Comparison of ENCODE assay signal across 24 cellular contexts in the genomic region with DNA sequence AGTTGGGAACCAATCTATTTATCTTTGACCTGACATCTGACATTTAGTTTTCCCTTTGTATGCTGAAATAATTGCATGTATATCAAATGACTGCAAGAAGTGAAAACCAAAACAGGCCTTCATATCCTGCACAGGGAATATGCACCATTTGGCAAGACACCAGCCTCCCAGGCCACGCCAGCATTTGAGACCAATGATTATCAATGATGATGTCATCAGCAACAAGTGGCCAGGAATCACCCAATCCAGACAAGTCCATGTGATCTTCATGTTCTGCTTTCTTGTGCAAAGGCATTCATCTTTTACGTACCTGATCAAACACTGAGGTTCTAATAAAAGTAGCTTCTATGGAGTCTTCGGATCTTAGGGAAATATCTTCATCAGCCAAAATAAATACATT.
DNase-seq lines count a peak whose midpoint lies in the region; ATAC-seq, FAIRE-seq and TF ChIP-seq lines count a peak whose summit lies in the region.
"Had no signal": no experiment of that assay in that cellular context is flagged by ENCODE, and none has a peak within 500 bp of the region (broad histone marks: within the 10 kb centered on the region; RNA-seq: fewer than 3 reads in every experiment).

No MANE protein-coding gene starts in this region.

- CTCF ChIA-PET in K562 (lab: Yijun Ruan, JAX; ENCODE audit: low intra/inter-chr PET ratio), result no interaction called here

- no peak for TF ChIP-seq RAD21 in K562 (CRISPR knock-in tag; conservative IDR thresholded peaks at IDR 0.05 in 1 of 2, IDR thresholded peaks at IDR 0.05 in 1 of 2)

- WGBS in K562 (ENCODE audit: insufficient coverage, low coverage, missing lambda C conversion rate), result 2% methylated on average over 3 of the region's 3 CpGs
- 45 to 66% methylated on average over 3 of the region's 3 CpGs for WGBS in heart right ventricle, 2 donors

- no peaks in the 10 kb centered on the region for H3K4me1 ChIP-seq in K562 (replicated peaks in 1 of 2; ENCODE audit: control insufficient read depth in 2 of 2, insufficient read depth in 2 of 2, low read length in 2 of 2)
- H3K4me1 ChIP-seq in heart right ventricle, result peaks cover 3 to 47% (median 21%) of the 10 kb centered on the region in 9 donors
- H3K4me1 ChIP-seq in thoracic aorta (ENCODE audit: control insufficient read depth in 1 of 2, low read depth in 2 of 2), result peaks cover 55 to 79% of the 10 kb centered on the region in 2 donors
- no peaks in the 10 kb centered on the region for H3K4me1 ChIP-seq in foreskin keratinocyte
- H3K4me1 ChIP-seq: breast epithelium, lower lobe of right lung, prostate gland, spleen had no signal

- BruUV-seq in K562 (replicated peaks; lab: Mats Ljungman, UMichigan), result no TSS peak

- H2AFZ ChIP-seq in K562 (ENCODE audit: low read depth, low read length), result no peak overlapping the region

- POLR2A ChIA-PET in K562 (lab: Yijun Ruan, JAX), result no interaction called here

- H3K9me3 ChIP-seq in K562 (replicated peaks; ENCODE audit: control insufficient read depth, insufficient read depth, low read depth, low read length) (no peaks in the 10 kb centered on the region), heart right ventricle (no peaks in the 10 kb centered on the region), thoracic aorta (no peaks in the 10 kb centered on the region)
- H3K9me3 ChIP-seq: breast epithelium, Caco-2, lower lobe of right lung, prostate gland, spleen, tibial nerve had no signal

- no peak overlapping the region for H3K4me2 ChIP-seq in K562 (ENCODE audit: insufficient read depth, low read length)

- H3K4me3 ChIP-seq in K562 (no peak overlapping the region), heart right ventricle (no peak overlapping the region), thoracic aorta (peak overlapping the region; percentile 0)
- H3K4me3 ChIP-seq: breast epithelium, lower lobe of right lung, prostate gland, spleen, tibial nerve had no signal

- ATAC-seq in K562 (no peak), heart right ventricle (peak in 5 of 8 donors; percentile 32 to 57 (median 53)), thoracic aorta (ENCODE audit: insufficient number of reproducible peaks, low FRiP score, low read depth) (no peak), foreskin keratinocyte (no peak), GM18870 (IDR thresholded peaks at IDR 0.05; ENCODE audit: unreplicated experiment) (no peak)
- ATAC-seq: lower lobe of right lung had no signal

- H3K36me3 ChIP-seq in K562 (ENCODE audit: control insufficient read depth, insufficient read depth, low read length) (no peaks in the 10 kb centered on the region), heart right ventricle (no peaks in the 10 kb centered on the region), thoracic aorta (no peaks in the 10 kb centered on the region)
- H3K36me3 ChIP-seq: breast epithelium, lower lobe of right lung, prostate gland, spleen, tibial nerve had no signal

- intact Hi-C loops in K562 (cut with micrococcal nuclease), result no loop called here
- intact Hi-C loops in heart right ventricle (cut with DNase I), result loop anchor here in 1 of 10 donors (5.0 kb wide), 1 partner anchor 32 kb away; no protein-coding TSS in a partner anchor

- no peak overlapping the region for H3K9ac ChIP-seq in K562 (ENCODE audit: insufficient read depth in 1 of 2, low read depth in 2 of 2, low read length in 2 of 2)

- TF ChIP-seq EP300 in K562 (IDR thresholded peaks at IDR 0.05; ENCODE audit: low read length), result no peak

- H3K27me3 ChIP-seq in K562 (ENCODE audit: control insufficient read depth in 2 of 2, insufficient read depth in 2 of 2, low read length in 2 of 2), result no peaks in the 10 kb centered on the region
- no peaks in the 10 kb centered on the region for H3K27me3 ChIP-seq in heart right ventricle
- H3K27me3 ChIP-seq in thoracic aorta (replicated peaks; ENCODE audit: insufficient read depth), result no peaks in the 10 kb centered on the region
- H3K27me3 ChIP-seq in foreskin keratinocyte, result no peaks in the 10 kb centered on the region
- H3K27me3 ChIP-seq: breast epithelium, spleen, tibial nerve had no signal

- in situ Hi-C loops in K562 (cut with MboI), result no loop called here

- no peak for FAIRE-seq in K562 (lab: Jason Lieb, UNC)
- FAIRE-seq: frontal cortex, GM12891, islet of Langerhans had no signal

- H3K27ac ChIP-seq in K562 (ENCODE audit: extremely low read depth, low read depth, low read length), result no peak overlapping the region
- peak overlapping the region in 6 of 10 donors; percentile 22 to 57 (median 28) for H3K27ac ChIP-seq in heart right ventricle
- H3K27ac ChIP-seq in thoracic aorta, result peak overlapping the region; percentile 54 to 67
- no peak overlapping the region for H3K27ac ChIP-seq in foreskin keratinocyte
- H3K27ac ChIP-seq: breast epithelium, lower lobe of right lung, prostate gland, spleen had no signal

- TF ChIP-seq CTCF in K562 (IDR thresholded peaks at IDR 0.05 in 2 of 3, conservative IDR thresholded peaks at IDR 0.05 in 1 of 3; ENCODE audit: insufficient read depth in 2 of 3, low read depth in 1 of 3, low read length in 3 of 3) (no peak), heart right ventricle (IDR thresholded peaks at IDR 0.05) (no peak), thoracic aorta (IDR thresholded peaks at IDR 0.05) (no peak), foreskin keratinocyte (conservative IDR thresholded peaks at IDR 0.05) (no peak)

- DNase-seq in NCI-H2196 (lab: John Stamatoyannopoulos, UW; ENCODE audit: unreplicated experiment), result peak; percentile 11
- DNase-seq in NCI-H2196 treated with DMSO at 0.1 percent for 48 hours (lab: John Stamatoyannopoulos, UW; ENCODE audit: unreplicated experiment), result no peak
- no peak for DNase-seq in K562 (ENCODE audit: extremely low read depth in 1 of 4, low spot score in 3 of 4)
- DNase-seq in heart right ventricle, result peak; percentile 43
- DNase-seq in thoracic aorta (ENCODE audit: low spot score), result peak; percentile 30
- no peak for DNase-seq in NCI-H345 (lab: John Stamatoyannopoulos, UW)
- DNase-seq in foreskin keratinocyte, result no peak
- DNase-seq: activated CD4-positive, alpha-beta memory T cell treated with anti-CD3 and anti-CD28 coated beads for 36 hours; activated CD4-positive, CD25-positive, alpha-beta regulatory T cell; activated gamma-delta T cell treated with Interleukin-2 at 50 U/mL for 16 hours; Caco-2; lower lobe of right lung; NCI-H2107; NCI-H510A treated with DMSO at 0.1 percent for 48 hours; spleen; stimulated activated CD4-positive, alpha-beta T cell treated with anti-CD3 and anti-CD28 coated beads, Interleukin-4, amount 100 ng/mL, for 1 hour; stimulated activated naive CD4-positive, alpha-beta T cell treated with Interleukin-2 at 50 U/mL for 16 hours had no signal

- no peak for TF ChIP-seq POLR2A in K562 (conservative IDR thresholded peaks at IDR 0.05)

- no peaks in the 10 kb centered on the region for H3K79me2 ChIP-seq in K562 (ENCODE audit: control insufficient read depth, insufficient read depth, low read length)

- H4K20me1 ChIP-seq in K562 (replicated peaks; ENCODE audit: control insufficient read depth, insufficient read depth, low read length), result no peaks in the 10 kb centered on the region

- H3K9me1 ChIP-seq in K562 (ENCODE audit: control insufficient read depth, insufficient read depth, low read length), result no peaks in the 10 kb centered on the region

TF ChIP-seq in K562, 482 proteins besides CTCF, POLR2A, EP300 and RAD21:
- peak; percentile 36; the same call in 1 of the 2 replicates for TF ChIP-seq ATF7 (IDR thresholded peaks at IDR 0.05)
- no peak for TF ChIP-seq ZNF696 (CRISPR knock-in tag; conservative IDR thresholded peaks at IDR 0.05)
- TF ChIP-seq, protein P1, sequence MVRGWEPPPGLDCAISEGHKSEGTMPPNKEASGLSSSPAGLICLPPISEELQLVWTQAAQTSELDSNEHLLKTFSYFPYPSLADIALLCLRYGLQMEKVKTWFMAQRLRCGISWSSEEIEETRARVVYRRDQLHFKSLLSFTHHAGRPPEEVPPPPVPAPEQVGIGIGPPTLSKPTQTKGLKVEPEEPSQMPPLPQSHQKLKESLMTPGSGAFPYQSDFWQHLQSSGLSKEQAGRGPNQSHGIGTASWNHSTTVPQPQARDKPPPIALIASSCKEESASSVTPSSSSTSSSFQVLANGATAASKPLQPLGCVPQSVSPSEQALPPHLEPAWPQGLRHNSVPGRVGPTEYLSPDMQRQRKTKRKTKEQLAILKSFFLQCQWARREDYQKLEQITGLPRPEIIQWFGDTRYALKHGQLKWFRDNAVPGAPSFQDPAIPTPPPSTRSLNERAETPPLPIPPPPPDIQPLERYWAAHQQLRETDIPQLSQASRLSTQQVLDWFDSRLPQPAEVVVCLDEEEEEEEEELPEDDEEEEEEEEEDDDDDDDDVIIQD (CRISPR knock-in tag; IDR thresholded peaks at IDR 0.05), result no peak
- TF ChIP-seq, protein P2, sequence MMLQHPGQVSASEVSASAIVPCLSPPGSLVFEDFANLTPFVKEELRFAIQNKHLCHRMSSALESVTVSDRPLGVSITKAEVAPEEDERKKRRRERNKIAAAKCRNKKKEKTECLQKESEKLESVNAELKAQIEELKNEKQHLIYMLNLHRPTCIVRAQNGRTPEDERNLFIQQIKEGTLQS (IDR thresholded peaks at IDR 0.05), result peak; percentile 68
- TF ChIP-seq, protein P2 (CRISPR knock-in tag; conservative IDR thresholded peaks at IDR 0.05), result no peak
- no peak for TF ChIP-seq MCM2 (IDR thresholded peaks at IDR 0.05; ENCODE audit: low read depth)
- no peak for TF ChIP-seq MCM3 (IDR thresholded peaks at IDR 0.05)
- TF ChIP-seq RBM22 (IDR thresholded peaks at IDR 0.05; ENCODE audit: low read depth, low read length, poor library complexity, severe bottlenecking), result no peak
- TF ChIP-seq ZFP36 (IDR thresholded peaks at IDR 0.05; ENCODE audit: low read depth, low read length, partially characterized antibody), result no peak
- no peak for TF ChIP-seq ESRRA (IDR thresholded peaks at IDR 0.05; ENCODE audit: borderline replicate concordance, low read depth)
- no peak for TF ChIP-seq KLF10 (CRISPR knock-in tag; IDR thresholded peaks at IDR 0.05)
- TF ChIP-seq JUND (IDR thresholded peaks at IDR 0.05; ENCODE audit: borderline replicate concordance, low read depth, low read length), result no peak
- TF ChIP-seq JUND (tag; IDR thresholded peaks at IDR 0.05; ENCODE audit: borderline replicate concordance, low read depth, low read length), result peak; percentile 60; the same call in 2 of the 3 replicates

Comparison
In these comparisons a context has a peak if more than half of its experiments do, and no peak if none do; other contexts are left out.
1. DNase-seq: peak in NCI-H2196 (single experiment), heart right ventricle (2 of 2) and thoracic aorta (single experiment); none in NCI-H2196 treated with DMSO at 0.1 percent for 48 hours (single experiment), K562 (0 of 4), NCI-H345 (single experiment) and foreskin keratinocyte (0 of 2).
2. ATAC-seq: peak in heart right ventricle (5 of 8); none in K562 (single experiment), thoracic aorta (single experiment), foreskin keratinocyte (single experiment) and GM18870 (single experiment).
3. H3K27ac ChIP-seq: peak in heart right ventricle (6 of 10) and thoracic aorta (2 of 2); none in K562 (single experiment) and foreskin keratinocyte (single experiment).